In the genomic region with DNA sequence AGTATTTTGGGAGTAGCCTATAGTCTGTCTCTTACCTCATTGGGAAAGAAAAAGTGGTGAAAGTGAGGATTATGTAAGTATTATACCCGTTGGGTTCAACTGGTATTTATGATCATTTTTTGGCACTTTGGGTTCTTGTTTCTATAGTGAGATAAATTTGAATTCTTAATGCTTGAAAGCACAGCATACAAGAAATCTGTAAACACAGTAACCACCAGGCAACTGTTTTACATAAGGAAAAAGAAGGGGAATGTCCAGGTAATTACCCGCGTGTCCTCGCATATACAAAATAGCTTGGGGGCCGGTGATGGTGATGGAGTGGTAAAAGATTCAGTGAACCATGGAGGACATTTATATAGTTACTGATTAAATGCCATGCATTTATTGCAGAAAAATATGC, we compare ENCODE assay signal across 15 cellular contexts.
A peak's percentile ranks its signal among the peaks of the same experiment; 100 is the strongest.
DNase-seq lines count a peak whose midpoint lies in the region; ATAC-seq and TF ChIP-seq lines count a peak whose summit lies in the region.
"Had no signal": no experiment of that assay in that cellular context is flagged by ENCODE, and none has a peak within 500 bp of the region (broad histone marks: within the 10 kb centered on the region; RNA-seq: fewer than 3 reads in every experiment).

No MANE protein-coding gene starts in this region.

- H3K4me2 ChIP-seq in OCI-LY1 (ENCODE audit: low read length) = peak overlapping the region; percentile 57; the same call in 1 of the 2 replicates

- H3K4me1 ChIP-seq in OCI-LY1 (ENCODE audit: insufficient read depth, low read length, severe bottlenecking) (peaks cover 100% of the 10 kb centered on the region), ascending aorta (no peaks in the 10 kb centered on the region), right cardiac atrium (ENCODE audit: control insufficient read depth, insufficient read depth, low read length) (no peaks in the 10 kb centered on the region)
- H3K4me1 ChIP-seq: body of pancreas, vagina had no signal

- peaks cover 16% of the 10 kb centered on the region for H3K79me2 ChIP-seq in OCI-LY1 (ENCODE audit: insufficient read depth, low read length)

- H3K9ac ChIP-seq in OCI-LY1 (ENCODE audit: low read length) = no peak overlapping the region; the same call in 1 of the 2 replicates

- H3K4me3 ChIP-seq in GM12865 (ENCODE audit: low read depth, low read length) = no peak overlapping the region
- H3K4me3 ChIP-seq in OCI-LY1 (ENCODE audit: low read depth, low read length, poor library complexity, severe bottlenecking) = no peak overlapping the region
- H3K4me3 ChIP-seq in coronary artery = no peak overlapping the region
- H3K4me3 ChIP-seq in ascending aorta = no peak overlapping the region
- H3K4me3 ChIP-seq in right cardiac atrium (ENCODE audit: low read length) = no peak overlapping the region
- H3K4me3 ChIP-seq: body of pancreas, vagina had no signal

- H3K27ac ChIP-seq in OCI-LY1 (ENCODE audit: low read depth, low read length, poor library complexity, severe bottlenecking) = peak overlapping the region; percentile 98
- no peak overlapping the region for H3K27ac ChIP-seq in coronary artery
- no peak overlapping the region for H3K27ac ChIP-seq in ascending aorta
- no peak overlapping the region for H3K27ac ChIP-seq in right cardiac atrium (ENCODE audit: low read length)
- H3K27ac ChIP-seq: body of pancreas, vagina had no signal

- H3K9me3 ChIP-seq in OCI-LY1 (ENCODE audit: low read length) (no peaks in the 10 kb centered on the region), ascending aorta (no peaks in the 10 kb centered on the region), right cardiac atrium (ENCODE audit: control insufficient read depth, low read length) (peaks cover 10% of the 10 kb centered on the region)
- H3K9me3 ChIP-seq: body of pancreas, vagina had no signal

- H3K27me3 ChIP-seq in OCI-LY1 (ENCODE audit: insufficient read depth, low read length) (no peaks in the 10 kb centered on the region), ascending aorta (no peaks in the 10 kb centered on the region), right cardiac atrium (ENCODE audit: control insufficient read depth, insufficient read depth) (no peaks in the 10 kb centered on the region)
- H3K27me3 ChIP-seq: body of pancreas, vagina had no signal

- H3K9me2 ChIP-seq in OCI-LY1 (ENCODE audit: low read depth, low read length) = no peaks in the 10 kb centered on the region

- no peak for TF ChIP-seq CTCF in GM12865 (IDR thresholded peaks at IDR 0.05; ENCODE audit: insufficient read depth, low read depth, low read length, missing control alignments)
- TF ChIP-seq CTCF in OCI-LY1 (IDR thresholded peaks at IDR 0.05; ENCODE audit: low read length) = no peak
- TF ChIP-seq CTCF in coronary artery (IDR thresholded peaks at IDR 0.05) = no peak
- TF ChIP-seq CTCF in ascending aorta (IDR thresholded peaks at IDR 0.05) = no peak

- intact Hi-C loops in ascending aorta (cut with DNase I) = no loop called here
- intact Hi-C loops in right cardiac atrium (cut with DNase I) = no loop called here

- H2AFZ ChIP-seq in OCI-LY1 (ENCODE audit: low read length) = no peak overlapping the region

- ATAC-seq in GM19463 (IDR thresholded peaks at IDR 0.05; ENCODE audit: unreplicated experiment) (peak; percentile 42), HG02870 (IDR thresholded peaks at IDR 0.05; ENCODE audit: unreplicated experiment) (peak; percentile 37), right cardiac atrium (no peak)
- ATAC-seq: body of pancreas; effector memory CD8-positive, alpha-beta T cell had no signal

- H3K36me3 ChIP-seq in OCI-LY1 (ENCODE audit: insufficient read depth, low read length) = peaks cover 15% of the 10 kb centered on the region; the same call in 1 of the 2 replicates
- H3K36me3 ChIP-seq in ascending aorta = peaks cover 8 to 17% of the 10 kb centered on the region in 2 donors
- H3K36me3 ChIP-seq: vagina had no signal

- H3F3A ChIP-seq in OCI-LY1 (ENCODE audit: insufficient read depth, low read length) = peaks cover 16% of the 10 kb centered on the region

- 94% methylated on average over 5 of the region's 5 CpGs for WGBS in right cardiac atrium

- DNase-seq in GM12865 (ENCODE audit: low read depth) (peak; percentile 56), coronary artery (ENCODE audit: low spot score) (no peak), ascending aorta (ENCODE audit: low spot score in 2 of 2) (no peak), right cardiac atrium (no peak), cerebellum (ENCODE audit: low spot score) (no peak)
- DNase-seq: ACHN; activated CD4-positive, alpha-beta T cell treated with anti-CD3 and anti-CD28 coated beads, Interleukin-2, amount 10 ng/mL, durations not matched to agents 7 days and 5 days; body of pancreas; effector memory CD8-positive, alpha-beta T cell; foreskin melanocyte; stimulated activated CD4-positive, alpha-beta T cell treated with anti-CD3 and anti-CD28 coated beads, Interleukin-1b, Interleukin-23, amount 100 ng/mL, for 48 hours had no signal

- H4K20me1 ChIP-seq in OCI-LY1 (ENCODE audit: insufficient read depth, low read length) = no peaks in the 10 kb centered on the region

Comparison
In these comparisons a context has a peak if more than half of its experiments do, and no peak if none do; other contexts are left out.
1. ATAC-seq: peak in GM19463 (single experiment) and HG02870 (single experiment); none in right cardiac atrium (0 of 2).